39 cellular contexts compared by ENCODE assay signal in genomic region chr11:36609383-36609782, GRCh38. TPM values are rescaled to one million over a fixed set of nuclear protein-coding genes. Genes with fewer than 3 reads are reported as not detected.
"Had no signal": no experiment of that assay in that cellular context is flagged by ENCODE, and none has a peak within 500 bp of the region (broad histone marks: within the 10 kb centered on the region; RNA-seq: fewer than 3 reads in every experiment).

No MANE protein-coding gene starts in this region.

- H3K27ac ChIP-seq: adrenal gland, body of pancreas, brain microvascular endothelial cell, breast epithelium, VCaP had no signal

- H3K4me3 ChIP-seq: adrenal gland, body of pancreas, breast epithelium had no signal

- H3K27me3 ChIP-seq: adrenal gland, body of pancreas, brain microvascular endothelial cell, breast epithelium had no signal

- H3K9me3 ChIP-seq: adrenal gland, body of pancreas, breast epithelium had no signal

- H3K27me3 Mint-ChIP-seq: activated T-helper 17 cell treated with anti-CD3 and anti-CD28 coated beads, Interleukin-2, amount 50 U/mL, for 72 hours had no signal

- H3K4me1 ChIP-seq: adrenal gland, breast epithelium had no signal

- H3K27ac Mint-ChIP-seq: activated B cell treated with CpG ODN at 0.5 μM for 24 hours; activated CD4-positive, alpha-beta memory T cell treated with anti-CD3 and anti-CD28 coated beads for 36 hours; activated CD4-positive, alpha-beta T cell treated with anti-CD3 and anti-CD28 coated beads, Interleukin-2, amount 10 ng/mL, durations not matched to agents 24 days and 14 days; activated CD8-positive, alpha-beta T cell treated with anti-CD3 and anti-CD28 coated beads for 36 hours; activated naive CD4-positive, alpha-beta T cell treated with anti-CD3 and anti-CD28 coated beads for 36 hours; activated naive CD4-positive, alpha-beta T cell treated with anti-CD3 and anti-CD28 coated beads, Interleukin-2, amount 50 U/mL, for 72 hours; activated naive CD8-positive, alpha-beta T cell treated with anti-CD3 and anti-CD28 coated beads for 36 hours; activated T-cell treated with anti-CD3 and anti-CD28 coated beads, Interleukin-2, amount 50 U/mL, for 72 hours; activated T-helper 1 cell treated with anti-CD3 and anti-CD28 coated beads, Interleukin-12 subunit alpha, Interleukin-12 subunit beta, Interleukin-2, Interleukin-4 antibody, amounts not matched to agents 30 ng/mL and 10 ng/mL and 1 ng/mL, durations not matched to agents 14 hours and 24 hours and 36 hours; activated T-helper 17 cell treated with anti-CD3 and anti-CD28 coated beads, Interleukin-2, amount 50 U/mL, for 72 hours; T-helper 1 cell treated with Interleukin-12 subunit alpha and Interleukin-12 subunit beta and Interleukin-4 antibody, amounts not matched to agents 30 μg/mL and 1 μg/mL, for 36 hours; T-helper 2 cell treated with Interferon-gamma antibody and Interleukin-4, amounts not matched to agents 5 μg/mL and 100 μg/mL, for 36 hours had no signal

- H3K9me3 Mint-ChIP-seq: activated B cell treated with CpG ODN at 0.5 μM for 24 hours; activated CD4-positive, alpha-beta memory T cell treated with anti-CD3 and anti-CD28 coated beads for 36 hours; activated CD4-positive, alpha-beta T cell treated with anti-CD3 and anti-CD28 coated beads, Interleukin-2, amount 10 ng/mL, durations not matched to agents 24 days and 14 days; activated CD8-positive, alpha-beta T cell treated with anti-CD3 and anti-CD28 coated beads for 36 hours; activated naive CD4-positive, alpha-beta T cell treated with anti-CD3 and anti-CD28 coated beads for 36 hours; activated naive CD4-positive, alpha-beta T cell treated with anti-CD3 and anti-CD28 coated beads, Interleukin-2, amount 50 U/mL, for 72 hours; activated naive CD8-positive, alpha-beta T cell treated with anti-CD3 and anti-CD28 coated beads for 36 hours; activated T-cell treated with anti-CD3 and anti-CD28 coated beads, Interleukin-2, amount 50 U/mL, for 4 hours; activated T-cell treated with anti-CD3 and anti-CD28 coated beads, Interleukin-2, amount 50 U/mL, for 72 hours; activated T-helper 1 cell treated with anti-CD3 and anti-CD28 coated beads, Interleukin-12 subunit alpha, Interleukin-12 subunit beta, Interleukin-2, Interleukin-4 antibody, amounts not matched to agents 30 ng/mL and 10 ng/mL and 1 ng/mL, durations not matched to agents 14 hours and 24 hours and 36 hours; activated T-helper 17 cell treated with anti-CD3 and anti-CD28 coated beads, Interleukin-2, amount 50 U/mL, for 72 hours; T-helper 1 cell treated with Interleukin-12 subunit alpha and Interleukin-12 subunit beta and Interleukin-4 antibody, amounts not matched to agents 30 μg/mL and 1 μg/mL, for 36 hours; T-helper 2 cell treated with Interferon-gamma antibody and Interleukin-4, amounts not matched to agents 5 μg/mL and 100 μg/mL, for 36 hours had no signal

- H3K36me3 Mint-ChIP-seq: activated CD4-positive, alpha-beta memory T cell treated with anti-CD3 and anti-CD28 coated beads for 36 hours; activated naive CD4-positive, alpha-beta T cell treated with anti-CD3 and anti-CD28 coated beads, Interleukin-2, amount 50 U/mL, for 72 hours; activated naive CD8-positive, alpha-beta T cell treated with anti-CD3 and anti-CD28 coated beads for 36 hours had no signal

- H3K4me1 Mint-ChIP-seq: activated B cell treated with CpG ODN at 0.5 μM for 24 hours; activated naive CD8-positive, alpha-beta T cell treated with anti-CD3 and anti-CD28 coated beads for 36 hours; activated T-helper 17 cell treated with anti-CD3 and anti-CD28 coated beads, Interleukin-2, amount 50 U/mL, for 72 hours had no signal

- DNase-seq: activated B cell treated with CpG ODN at 0.5 μM for 24 hours; activated CD4-positive, alpha-beta memory T cell treated with anti-CD3 and anti-CD28 coated beads for 36 hours; activated CD4-positive, alpha-beta T cell treated with anti-CD3 and anti-CD28 coated beads for 4 hours; activated CD4-positive, alpha-beta T cell treated with anti-CD3 and anti-CD28 coated beads, Interleukin-2, amount 10 ng/mL, durations not matched to agents 24 days and 14 days; activated CD4-positive, alpha-beta T cell treated with anti-CD3 and anti-CD28 coated beads, Interleukin-2, amount 50 U/mL, for 1 hour; activated CD4-positive, alpha-beta T cell treated with anti-CD3 and anti-CD28 coated beads, Interleukin-2, amount 50 U/mL, for 4 hours; activated CD4-positive, CD25-positive, alpha-beta regulatory T cell treated with anti-CD3 and anti-CD28 coated beads, Interleukin-2, amount 50 U/mL, for 72 hours; activated CD8-positive, alpha-beta memory T cell treated with anti-CD3 and anti-CD28 coated beads, Interleukin-2, amount 50 U/mL, for 4 hours; activated CD8-positive, alpha-beta T cell treated with anti-CD3 and anti-CD28 coated beads for 36 hours; activated effector memory CD4-positive, alpha-beta T cell treated with anti-CD3 and anti-CD28 coated beads, Interleukin-2, amount 50 U/mL, for 16 hours; activated gamma-delta T cell treated with Interleukin-2 at 50 U/mL for 16 hours; activated naive CD4-positive, alpha-beta T cell; activated naive CD4-positive, alpha-beta T cell treated with anti-CD3 and anti-CD28 coated beads for 36 hours; activated naive CD4-positive, alpha-beta T cell treated with anti-CD3 and anti-CD28 coated beads, Interleukin-2, amount 50 U/mL, for 16 hours; activated naive CD8-positive, alpha-beta T cell treated with anti-CD3 and anti-CD28 coated beads for 36 hours; activated T-cell treated with anti-CD3 and anti-CD28 coated beads for 4 hours; activated T-cell treated with anti-CD3 and anti-CD28 coated beads, Interleukin-2, amount 50 U/mL, for 1 hour; activated T-cell treated with anti-CD3 and anti-CD28 coated beads, Interleukin-2, amount 50 U/mL, for 4 hours; activated T-cell treated with anti-CD3 and anti-CD28 coated beads, Interleukin-2, amount 50 U/mL, for 72 hours; adrenal gland; amniotic stem cell; aorta; body of pancreas; brain microvascular endothelial cell; central memory CD4-positive, alpha-beta T cell; T-helper 1 cell; T-helper 2 cell; T-helper 9 cell had no signal

- H3K4me3 Mint-ChIP-seq: activated B cell treated with CpG ODN at 0.5 μM for 24 hours; activated CD4-positive, alpha-beta memory T cell treated with anti-CD3 and anti-CD28 coated beads for 36 hours; activated CD4-positive, alpha-beta T cell treated with anti-CD3 and anti-CD28 coated beads, Interleukin-2, amount 10 ng/mL, durations not matched to agents 24 days and 14 days; activated CD8-positive, alpha-beta T cell treated with anti-CD3 and anti-CD28 coated beads for 36 hours; activated naive CD4-positive, alpha-beta T cell treated with anti-CD3 and anti-CD28 coated beads for 36 hours; activated naive CD8-positive, alpha-beta T cell treated with anti-CD3 and anti-CD28 coated beads for 36 hours; activated T-cell treated with anti-CD3 and anti-CD28 coated beads, Interleukin-2, amount 50 U/mL, for 4 hours; activated T-cell treated with anti-CD3 and anti-CD28 coated beads, Interleukin-2, amount 50 U/mL, for 72 hours; activated T-helper 1 cell treated with anti-CD3 and anti-CD28 coated beads, Interleukin-12 subunit alpha, Interleukin-12 subunit beta, Interleukin-2, Interleukin-4 antibody, amounts not matched to agents 30 ng/mL and 10 ng/mL and 1 ng/mL, durations not matched to agents 14 hours and 24 hours and 36 hours; activated T-helper 17 cell treated with anti-CD3 and anti-CD28 coated beads, Interleukin-2, amount 50 U/mL, for 72 hours; T-helper 1 cell treated with Interleukin-12 subunit alpha and Interleukin-12 subunit beta and Interleukin-4 antibody, amounts not matched to agents 30 μg/mL and 1 μg/mL, for 36 hours; T-helper 2 cell treated with Interferon-gamma antibody and Interleukin-4, amounts not matched to agents 5 μg/mL and 100 μg/mL, for 36 hours had no signal

- H3K36me3 ChIP-seq: adrenal gland, brain microvascular endothelial cell, breast epithelium had no signal

- ATAC-seq: activated CD8-positive, alpha-beta T cell treated with anti-CD3 and anti-CD28 coated beads for 36 hours; activated naive CD4-positive, alpha-beta T cell treated with anti-CD3 and anti-CD28 coated beads, Interleukin-2, amount 50 U/mL, for 72 hours; activated T-cell treated with anti-CD3 and anti-CD28 coated beads, Interleukin-2, amount 50 U/mL, for 4 hours; activated T-cell treated with anti-CD3 and anti-CD28 coated beads, Interleukin-2, amount 50 U/mL, for 72 hours; activated T-helper 17 cell treated with anti-CD3 and anti-CD28 coated beads, Interleukin-2, amount 50 U/mL, for 72 hours; body of pancreas had no signal

RNA-seq across cellular contexts. Expression of gene RAG2, which starts 11.3 kb away (rescaled TPM):
- total RNA-seq: activated B cell treated with CpG ODN at 0.5 μM for 24 hours; activated CD4-positive, alpha-beta memory T cell treated with anti-CD3 and anti-CD28 coated beads for 36 hours; activated CD4-positive, alpha-beta T cell treated with anti-CD3 and anti-CD28 coated beads, Interleukin-2, amount 10 ng/mL, durations not matched to agents 24 days and 14 days; activated CD8-positive, alpha-beta memory T cell treated with anti-CD3 and anti-CD28 coated beads for 36 hours; activated CD8-positive, alpha-beta T cell treated with anti-CD3 and anti-CD28 coated beads for 36 hours; activated naive CD4-positive, alpha-beta T cell treated with anti-CD3 and anti-CD28 coated beads for 36 hours; activated naive CD4-positive, alpha-beta T cell treated with anti-CD3 and anti-CD28 coated beads, Interleukin-2, amount 50 U/mL, for 72 hours; activated naive CD8-positive, alpha-beta T cell treated with anti-CD3 and anti-CD28 coated beads for 36 hours; activated T-cell treated with anti-CD3 and anti-CD28 coated beads, Interleukin-2, amount 50 U/mL, for 4 hours; activated T-cell treated with anti-CD3 and anti-CD28 coated beads, Interleukin-2, amount 50 U/mL, for 72 hours; activated T-helper 1 cell treated with anti-CD3 and anti-CD28 coated beads, Interleukin-12 subunit alpha, Interleukin-12 subunit beta, Interleukin-2, Interleukin-4 antibody, amounts not matched to agents 30 ng/mL and 10 ng/mL and 1 ng/mL, durations not matched to agents 14 hours and 24 hours and 36 hours; activated T-helper 17 cell treated with anti-CD3 and anti-CD28 coated beads, Interleukin-2, amount 50 U/mL, for 72 hours; adrenal gland; aorta; astrocyte; body of pancreas; breast epithelium; cardiac septum; cerebellum had no signal
- polyA plus RNA-seq: adrenal gland, aorta had no signal
